In the genomic region with DNA sequence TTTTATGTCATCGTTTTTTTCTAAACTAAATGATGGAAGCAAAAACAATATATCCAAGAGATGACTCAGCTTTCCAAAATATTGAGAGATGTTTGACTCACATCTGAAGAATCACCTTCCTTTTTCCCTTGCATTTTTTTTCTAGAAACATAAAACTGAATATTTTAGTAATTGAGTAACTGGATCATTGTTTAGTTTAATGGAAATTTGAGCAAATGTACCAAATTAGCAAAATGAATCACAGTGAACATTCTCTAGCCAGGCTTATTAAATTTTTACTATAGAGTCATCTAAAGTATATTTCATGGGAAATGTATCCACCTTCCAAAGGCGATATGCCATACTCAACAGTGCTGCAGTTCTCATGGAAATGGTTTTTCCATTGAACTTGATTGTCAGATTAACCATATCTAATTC, we compare ENCODE assay signal across 23 cellular contexts.
DNase-seq lines count a peak whose midpoint lies in the region; ATAC-seq, FAIRE-seq and TF ChIP-seq lines count a peak whose summit lies in the region.
"Had no signal": no experiment of that assay in that cellular context is flagged by ENCODE, and none has a peak within 500 bp of the region (broad histone marks: within the 10 kb centered on the region; RNA-seq: fewer than 3 reads in every experiment).

No MANE protein-coding gene starts in this region.

- H3F3A ChIP-seq in MM.1S (ENCODE audit: insufficient read depth, low read length): no peaks in the 10 kb centered on the region

- H3K4me3 ChIP-seq in osteoblast (ENCODE audit: insufficient read depth, low read length): no peak overlapping the region
- H3K4me3 ChIP-seq in pancreas: no peak overlapping the region
- H3K4me3 ChIP-seq in MM.1S (ENCODE audit: low read length): no peak overlapping the region
- H3K4me3 ChIP-seq: gastrocnemius medialis, HAP-1, prostate gland, spleen, thyroid gland had no signal

- peak overlapping the region; percentile 35 for H2AFZ ChIP-seq in osteoblast (ENCODE audit: low read length)
- H2AFZ ChIP-seq in MM.1S (ENCODE audit: low read length): no peak overlapping the region

- H3K9ac ChIP-seq in MM.1S (ENCODE audit: low read length): no peak overlapping the region

- H3K9me3 ChIP-seq in osteoblast (ENCODE audit: low read depth, low read length) (no peaks in the 10 kb centered on the region), pancreas (no peaks in the 10 kb centered on the region), MM.1S (replicated peaks; ENCODE audit: insufficient read depth, low read length) (no peaks in the 10 kb centered on the region)
- H3K9me3 ChIP-seq: gastrocnemius medialis, HAP-1, prostate gland, thyroid gland had no signal

- H3K36me3 ChIP-seq in osteoblast (ENCODE audit: insufficient read depth, low read length) (no peaks in the 10 kb centered on the region), pancreas (no peaks in the 10 kb centered on the region), MM.1S (replicated peaks; ENCODE audit: insufficient read depth, low read length) (no peaks in the 10 kb centered on the region)
- H3K36me3 ChIP-seq: gastrocnemius medialis, HAP-1, prostate gland, spleen, thyroid gland had no signal

- 66 to 77% methylated on average over 2 of the region's 2 CpGs for WGBS in pancreas, 2 donors

- H3K27me3 ChIP-seq in osteoblast (ENCODE audit: insufficient read depth, low read length): no peaks in the 10 kb centered on the region
- no peaks in the 10 kb centered on the region for H3K27me3 ChIP-seq in pancreas
- no peaks in the 10 kb centered on the region for H3K27me3 ChIP-seq in MM.1S (replicated peaks; ENCODE audit: insufficient read depth, low read length)
- H3K27me3 ChIP-seq: gastrocnemius medialis, spleen, thyroid gland had no signal

- H3K4me2 ChIP-seq in osteoblast (ENCODE audit: insufficient read depth, low read length) (peak overlapping the region; percentile 42), MM.1S (ENCODE audit: low read depth, low read length) (no peak overlapping the region)

- H3K4me1 ChIP-seq in osteoblast (ENCODE audit: insufficient read depth, low read length) (peaks cover 18% of the 10 kb centered on the region), pancreas (no peaks in the 10 kb centered on the region), MM.1S (ENCODE audit: low read length) (no peaks in the 10 kb centered on the region)
- H3K4me1 ChIP-seq: gastrocnemius medialis, HAP-1, prostate gland, spleen, thyroid gland had no signal

- no peak for FAIRE-seq in pancreas (lab: Jason Lieb, UNC)
- FAIRE-seq: GM18507 had no signal

- H3K79me2 ChIP-seq in osteoblast (ENCODE audit: insufficient read depth, low read length) (no peaks in the 10 kb centered on the region), MM.1S (ENCODE audit: low read length) (no peaks in the 10 kb centered on the region)

- DNase-seq in Daoy (ENCODE audit: low read depth) (peak; percentile 13), RPMI7951 (ENCODE audit: low read depth) (peak; percentile 6), dedifferentiated amniotic fluid mesenchymal stem cell (ENCODE audit: extremely low spot score) (peak; percentile 89), osteoblast (ENCODE audit: insufficient read length, low spot score, missing footprints) (peak; percentile 0), pancreas (no peak), islet precursor cell (no peak), T-helper 2 cell (no peak), MM.1S (no peak)
- DNase-seq: activated CD4-positive, alpha-beta memory T cell treated with anti-CD3 and anti-CD28 coated beads for 36 hours; activated naive CD4-positive, alpha-beta T cell treated with anti-CD3 and anti-CD28 coated beads, Interleukin-2, amount 50 U/mL, for 16 hours; activated T-cell treated with anti-CD3 and anti-CD28 coated beads, Interleukin-2, amount 50 U/mL, for 1 hour; DMS 273 treated with DMSO at 0.1 percent for 48 hours; effector memory CD4-positive, alpha-beta T cell; gastrocnemius medialis; left ventricle myocardium superior; NCI-H1694 treated with DMSO at 0.1 percent for 48 hours; spleen; thyroid gland had no signal

- no peak for TF ChIP-seq CTCF in osteoblast (IDR thresholded peaks at IDR 0.05; ENCODE audit: extremely low read depth, low read depth, low read length)
- TF ChIP-seq CTCF in pancreas (IDR thresholded peaks at IDR 0.05): no peak
- no peak for TF ChIP-seq CTCF in MM.1S (IDR thresholded peaks at IDR 0.05; ENCODE audit: low read length)

- no peak for ATAC-seq in pancreas
- ATAC-seq: gastrocnemius medialis, left ventricle myocardium superior had no signal

- H3K27ac ChIP-seq in osteoblast (ENCODE audit: low read depth, low read length) (peak overlapping the region; percentile 90), pancreas (no peak overlapping the region), MM.1S (ENCODE audit: low read length) (no peak overlapping the region)
- H3K27ac ChIP-seq: C4-2B, gastrocnemius medialis, prostate gland, spleen, thyroid gland, VCaP had no signal

- H4K20me1 ChIP-seq in osteoblast (ENCODE audit: insufficient read depth, low read length) (no peaks in the 10 kb centered on the region), MM.1S (ENCODE audit: insufficient read depth, low read length) (no peaks in the 10 kb centered on the region)

- H3K9me2 ChIP-seq in MM.1S (replicated peaks; ENCODE audit: insufficient read depth, low read length): no peaks in the 10 kb centered on the region

- intact Hi-C loops in pancreas (cut with DNase I): no loop called here

Comparison
In these comparisons a context has a peak if more than half of its experiments do, and no peak if none do; other contexts are left out.
1. DNase-seq: peak in Daoy (single experiment), RPMI7951 (single experiment), dedifferentiated amniotic fluid mesenchymal stem cell (single experiment) and osteoblast (single experiment); none in pancreas (0 of 6), islet precursor cell (single experiment), T-helper 2 cell (0 of 5) and MM.1S (single experiment).